In the genomic region with DNA sequence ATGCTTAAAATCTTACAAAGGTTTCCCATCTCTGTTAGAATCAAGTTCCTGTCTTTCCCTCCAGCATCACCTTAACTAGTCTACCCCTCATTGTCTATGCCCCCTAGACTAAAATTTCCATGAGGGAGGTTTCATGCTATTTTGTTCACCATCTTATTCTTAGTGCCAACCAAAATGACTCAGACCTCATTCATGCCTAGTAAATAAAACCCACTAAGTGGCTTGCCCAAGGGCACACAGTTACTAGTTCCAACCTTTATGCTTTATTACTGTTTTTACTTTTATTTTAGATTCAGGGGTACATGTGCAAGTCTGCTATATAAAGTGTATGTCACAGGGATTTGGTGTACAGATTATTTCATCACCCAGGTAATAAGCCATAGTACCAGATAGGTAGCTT, we compare ENCODE assay signal across 9 cellular contexts.
"Had no signal": no experiment of that assay in that cellular context is flagged by ENCODE, and none has a peak within 500 bp of the region (broad histone marks: within the 10 kb centered on the region; RNA-seq: fewer than 3 reads in every experiment).

No MANE protein-coding gene starts in this region.

- H3K4me3 ChIP-seq: HAP-1 had no signal

- H3K4me1 ChIP-seq: HAP-1 had no signal

- H3K27me3 Mint-ChIP-seq: IgD-negative memory B cell had no signal

- H3K4me1 Mint-ChIP-seq: IgD-negative memory B cell had no signal

- H3K27ac Mint-ChIP-seq: HFFc6, IgD-negative memory B cell had no signal

- DNase-seq: GOT3, H7, HFFc6, KBM-7 had no signal

- H3K4me3 Mint-ChIP-seq: HFFc6, IgD-negative memory B cell had no signal

- H3K27ac ChIP-seq: HL-60 had no signal

- H3K36me3 ChIP-seq: HAP-1 had no signal

- H3K9me3 ChIP-seq: HAP-1 had no signal

- ATAC-seq: HCT116, HepG2 had no signal
